ENCODE assay signal across 10 cellular contexts in the genomic region with DNA sequence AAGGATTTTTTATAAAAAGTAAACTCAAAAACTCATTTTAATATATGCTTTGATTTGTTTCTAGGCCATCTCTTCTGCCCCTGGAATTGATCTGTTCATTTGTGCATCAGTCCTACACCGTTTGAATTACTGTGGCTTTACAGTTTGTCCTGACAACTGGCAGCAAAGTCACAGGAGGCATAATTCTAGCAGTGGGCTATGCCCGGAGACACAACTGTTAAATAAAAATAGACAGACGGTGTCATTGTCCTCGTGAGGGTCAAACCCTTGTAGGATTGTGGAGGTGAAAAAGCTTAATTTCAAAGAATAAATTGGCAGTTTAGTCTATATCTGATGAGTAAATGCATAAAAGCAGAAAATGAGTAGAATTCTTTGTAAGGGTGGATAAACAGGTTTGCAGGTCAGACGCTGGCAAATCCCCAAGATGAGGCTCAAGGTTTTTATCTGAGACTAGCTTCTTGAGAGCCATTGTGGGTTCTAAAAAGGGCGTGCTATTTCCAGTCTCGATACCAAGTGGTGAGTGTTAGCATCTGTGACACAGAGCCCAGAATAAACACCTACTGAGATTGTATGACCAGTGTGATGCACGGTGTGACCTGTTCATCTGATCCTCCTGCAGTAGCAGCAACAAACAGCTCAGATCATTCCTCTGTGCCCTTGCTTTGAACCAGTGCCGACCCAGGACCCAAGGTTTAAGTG.
"Had no signal": no experiment of that assay in that cellular context is flagged by ENCODE, and none has a peak within 500 bp of the region (broad histone marks: within the 10 kb centered on the region; RNA-seq: fewer than 3 reads in every experiment).

No MANE protein-coding gene starts in this region.

- H3K27ac ChIP-seq: ovary, uterus had no signal

- H3K36me3 ChIP-seq: ovary, uterus had no signal

- H3K27me3 ChIP-seq: ovary, uterus had no signal

- H3K9me3 Mint-ChIP-seq: activated naive CD4-positive, alpha-beta T cell treated with anti-CD3 and anti-CD28 coated beads, Interleukin-2, amount 50 U/mL, for 24 hours had no signal

- H3K36me3 Mint-ChIP-seq: activated naive CD4-positive, alpha-beta T cell treated with anti-CD3 and anti-CD28 coated beads, Interleukin-2, amount 50 U/mL, for 24 hours; memory B cell had no signal

- H3K4me3 ChIP-seq: ovary, uterus had no signal

- H3K4me3 Mint-ChIP-seq: activated naive CD4-positive, alpha-beta T cell treated with anti-CD3 and anti-CD28 coated beads, Interleukin-2, amount 50 U/mL, for 24 hours; memory B cell; neural crest cell; T-helper 17 cell had no signal

- H3K27ac Mint-ChIP-seq: memory B cell, T-helper 17 cell had no signal

- ATAC-seq: activated CD4-positive, CD25-positive, alpha-beta regulatory T cell treated with anti-CD3 and anti-CD28 coated beads, Interleukin-2, amount 50 U/mL, for 24 hours; T-helper 17 cell had no signal

- H3K4me1 Mint-ChIP-seq: activated naive CD4-positive, alpha-beta T cell treated with anti-CD3 and anti-CD28 coated beads, Interleukin-2, amount 50 U/mL, for 24 hours; memory B cell; T-helper 17 cell had no signal

- DNase-seq: activated effector memory CD4-positive, alpha-beta T cell treated with Interleukin-2 at 50 U/mL for 16 hours; effector memory CD4-positive, alpha-beta T cell; ovary; small intestine; T-helper 17 cell; uterus had no signal

- H3K4me1 ChIP-seq: uterus had no signal

- H3K9me3 ChIP-seq: ovary, uterus had no signal
